ENCODE assay signal across 19 cellular contexts in the genomic region with DNA sequence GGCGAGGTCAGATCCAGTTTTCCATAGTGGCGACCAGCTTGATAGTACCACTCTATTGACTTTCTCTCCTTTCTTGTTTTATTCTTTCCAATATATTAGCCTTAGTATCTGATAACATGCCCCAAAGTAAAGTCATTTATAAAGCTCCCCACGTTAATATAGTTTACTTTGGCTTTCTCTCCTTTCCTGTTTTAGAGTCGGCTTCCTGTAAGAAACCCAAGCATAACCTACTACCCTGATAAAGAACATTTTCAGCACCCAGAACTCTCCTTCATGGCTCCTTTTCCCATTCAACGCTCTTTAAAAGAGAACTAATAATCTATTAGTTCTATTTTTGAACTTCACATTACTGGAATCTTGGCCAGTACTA. TPM values are rescaled to one million over a fixed set of nuclear protein-coding genes. Genes with fewer than 3 reads are reported as not detected.
"Had no signal": no experiment of that assay in that cellular context is flagged by ENCODE, and none has a peak within 500 bp of the region (broad histone marks: within the 10 kb centered on the region; RNA-seq: fewer than 3 reads in every experiment).

No MANE protein-coding gene starts in this region.

- H2AFZ ChIP-seq: PC-9 had no signal

- H3K9ac ChIP-seq: KMS-11 had no signal

- H3K36me3 Mint-ChIP-seq: activated naive CD4-positive, alpha-beta T cell treated with anti-CD3 and anti-CD28 coated beads, Interleukin-2, amount 10 ng/mL, durations not matched to agents 7 days and 5 days; activated naive CD8-positive, alpha-beta T cell treated with anti-CD3 and anti-CD28 coated beads for 36 hours; T-cell had no signal

- H3K4me2 ChIP-seq: KMS-11, PC-9 had no signal

- H3K4me3 Mint-ChIP-seq: activated CD4-positive, alpha-beta memory T cell treated with anti-CD3 and anti-CD28 coated beads, Interleukin-2, amount 10 ng/mL, durations not matched to agents 7 days and 5 days; activated CD4-positive, alpha-beta T cell treated with anti-CD3 and anti-CD28 coated beads for 36 hours; activated naive CD4-positive, alpha-beta T cell treated with anti-CD3 and anti-CD28 coated beads, Interleukin-2, amount 10 ng/mL, durations not matched to agents 7 days and 5 days; activated naive CD8-positive, alpha-beta T cell treated with anti-CD3 and anti-CD28 coated beads for 36 hours; T-cell had no signal

- H3K27ac Mint-ChIP-seq: activated CD4-positive, alpha-beta memory T cell treated with anti-CD3 and anti-CD28 coated beads, Interleukin-2, amount 10 ng/mL, durations not matched to agents 7 days and 5 days; activated CD4-positive, alpha-beta T cell treated with anti-CD3 and anti-CD28 coated beads for 36 hours; activated naive CD4-positive, alpha-beta T cell treated with anti-CD3 and anti-CD28 coated beads, Interleukin-2, amount 10 ng/mL, durations not matched to agents 7 days and 5 days; activated naive CD8-positive, alpha-beta T cell treated with anti-CD3 and anti-CD28 coated beads for 36 hours; activated T-helper 2 cell treated with anti-CD3 and anti-CD28 coated beads, Interferon-gamma antibody, Interleukin-2, Interleukin-4, amounts not matched to agents 10 μg/mL and 5 μg/mL and 100 μg/mL, durations not matched to agents 14 hours and 24 hours and 36 hours; T-cell had no signal

- H3K4me1 ChIP-seq: adrenal gland had no signal

- H3K9me3 Mint-ChIP-seq: activated CD4-positive, alpha-beta memory T cell treated with anti-CD3 and anti-CD28 coated beads, Interleukin-2, amount 10 ng/mL, durations not matched to agents 7 days and 5 days; activated naive CD4-positive, alpha-beta T cell treated with anti-CD3 and anti-CD28 coated beads, Interleukin-2, amount 10 ng/mL, durations not matched to agents 7 days and 5 days; activated naive CD8-positive, alpha-beta T cell treated with anti-CD3 and anti-CD28 coated beads for 36 hours; activated T-helper 2 cell treated with anti-CD3 and anti-CD28 coated beads, Interferon-gamma antibody, Interleukin-2, Interleukin-4, amounts not matched to agents 10 μg/mL and 5 μg/mL and 100 μg/mL, durations not matched to agents 14 hours and 24 hours and 36 hours; T-cell had no signal

- H3K27ac ChIP-seq: adrenal gland, KMS-11, PC-9 had no signal

- H3K9me3 ChIP-seq: adrenal gland had no signal

- DNase-seq: activated CD4-positive, alpha-beta memory T cell treated with anti-CD3 and anti-CD28 coated beads, Interleukin-2, amount 10 ng/mL, durations not matched to agents 7 days and 5 days; activated CD4-positive, alpha-beta T cell treated with anti-CD3 and anti-CD28 coated beads, Interleukin-2, amount 50 U/mL, for 1 hour; activated gamma-delta T cell treated with Interleukin-2 at 50 U/mL for 16 hours; activated naive CD4-positive, alpha-beta T cell treated with anti-CD3 and anti-CD28 coated beads, Interleukin-2, amount 10 ng/mL, durations not matched to agents 7 days and 5 days; activated naive CD8-positive, alpha-beta T cell treated with anti-CD3 and anti-CD28 coated beads for 36 hours; activated T-cell treated with anti-CD3 and anti-CD28 coated beads for 4 hours; activated T-cell treated with anti-CD3 and anti-CD28 coated beads, Interleukin-2, amount 50 U/mL, for 48 hours; NCI-H1436 treated with DMSO at 0.1 percent for 48 hours; NCI-H2081 treated with DMSO at 0.1 percent for 48 hours; SIG-M5; T1000 had no signal

- H3K4me3 ChIP-seq: adrenal gland, PC-9 had no signal

- H3K27me3 ChIP-seq: adrenal gland had no signal

- H3K36me3 ChIP-seq: adrenal gland had no signal

RNA-seq across cellular contexts. Expression of a gene that starts 23.7 kb away (rescaled TPM):
- total RNA-seq: activated CD4-positive, alpha-beta memory T cell treated with anti-CD3 and anti-CD28 coated beads, Interleukin-2, amount 10 ng/mL, durations not matched to agents 7 days and 5 days; activated CD8-positive, alpha-beta memory T cell treated with anti-CD3 and anti-CD28 coated beads for 36 hours; activated naive CD8-positive, alpha-beta T cell treated with anti-CD3 and anti-CD28 coated beads for 36 hours; activated T-helper 2 cell treated with anti-CD3 and anti-CD28 coated beads, Interferon-gamma antibody, Interleukin-2, Interleukin-4, amounts not matched to agents 10 μg/mL and 5 μg/mL and 100 μg/mL, durations not matched to agents 14 hours and 24 hours and 36 hours; PC-9 had no signal

RNA-seq across cellular contexts. Expression of a gene that starts 49.8 kb away (rescaled TPM):
- total RNA-seq: activated CD4-positive, alpha-beta memory T cell treated with anti-CD3 and anti-CD28 coated beads, Interleukin-2, amount 10 ng/mL, durations not matched to agents 7 days and 5 days; activated T-helper 2 cell treated with anti-CD3 and anti-CD28 coated beads, Interferon-gamma antibody, Interleukin-2, Interleukin-4, amounts not matched to agents 10 μg/mL and 5 μg/mL and 100 μg/mL, durations not matched to agents 14 hours and 24 hours and 36 hours; cardiac septum; PC-9 had no signal
- polyA plus RNA-seq: adrenal gland had no signal
